Comparison of ENCODE assay signal across 18 cellular contexts in genomic region chr2:195687320-195688086, GRCh38.
"Had no signal": no experiment of that assay in that cellular context is flagged by ENCODE, and none has a peak within 500 bp of the region (broad histone marks: within the 10 kb centered on the region; RNA-seq: fewer than 3 reads in every experiment).

No MANE protein-coding gene starts in this region.

- ATAC-seq: left ventricle myocardium superior; right lobe of liver; stimulated activated naive CD8-positive, alpha-beta T cell treated with anti-CD3 and anti-CD28 coated beads, Interleukin-15, Interleukin-2, amounts not matched to agents 100 U/mL and 50 U/mL, for 24 hours had no signal

- H3K36me3 ChIP-seq: adrenal gland, esophagus muscularis mucosa, prostate gland, right lobe of liver had no signal

- H3K27ac ChIP-seq: adrenal gland, coronary artery, esophagus muscularis mucosa, prostate gland, right lobe of liver had no signal

- H3K4me3 Mint-ChIP-seq: activated CD4-positive, alpha-beta memory T cell treated with anti-CD3 and anti-CD28 coated beads, Interleukin-2, amount 10 ng/mL, durations not matched to agents 7 days and 5 days; activated naive CD4-positive, alpha-beta T cell treated with anti-CD3 and anti-CD28 coated beads, Interleukin-2, amount 10 ng/mL, durations not matched to agents 7 days and 5 days; activated T-cell treated with anti-CD3 and anti-CD28 coated beads, Interleukin-2, amount 50 U/mL, for 24 hours; memory B cell; nephron progenitor cell; type B pancreatic cell had no signal

- H3K9me3 ChIP-seq: adrenal gland, esophagus muscularis mucosa, prostate gland, right lobe of liver had no signal

- H3K27me3 ChIP-seq: adrenal gland, esophagus muscularis mucosa, right lobe of liver had no signal

- H3K4me1 ChIP-seq: esophagus muscularis mucosa, prostate gland, right lobe of liver had no signal

- DNase-seq: activated CD4-positive, alpha-beta memory T cell treated with anti-CD3 and anti-CD28 coated beads, Interleukin-2, amount 10 ng/mL, durations not matched to agents 7 days and 5 days; activated naive CD4-positive, alpha-beta T cell treated with anti-CD3 and anti-CD28 coated beads, Interleukin-2, amount 10 ng/mL, durations not matched to agents 7 days and 5 days; activated T-cell treated with anti-CD3 and anti-CD28 coated beads, Interleukin-2, amount 50 U/mL, for 24 hours; adrenal gland; caudate nucleus; effector CD4-positive, alpha-beta T cell; kidney; left ventricle myocardium superior; nephron progenitor cell; right lobe of liver; stimulated activated naive CD8-positive, alpha-beta T cell treated with anti-CD3 and anti-CD28 coated beads, Interleukin-15, Interleukin-2, amounts not matched to agents 100 U/mL and 50 U/mL, for 24 hours; T1000 had no signal

- H3K27me3 Mint-ChIP-seq: activated CD4-positive, alpha-beta memory T cell treated with anti-CD3 and anti-CD28 coated beads, Interleukin-2, amount 10 ng/mL, durations not matched to agents 7 days and 5 days; activated naive CD4-positive, alpha-beta T cell treated with anti-CD3 and anti-CD28 coated beads, Interleukin-2, amount 10 ng/mL, durations not matched to agents 7 days and 5 days; activated T-cell treated with anti-CD3 and anti-CD28 coated beads, Interleukin-2, amount 50 U/mL, for 24 hours; memory B cell; type B pancreatic cell had no signal

- H3K4me2 ChIP-seq: smooth muscle cell had no signal

- H3K4me3 ChIP-seq: adrenal gland, coronary artery, esophagus muscularis mucosa, prostate gland, right lobe of liver, smooth muscle cell had no signal

- H3K27ac Mint-ChIP-seq: memory B cell, type B pancreatic cell had no signal
